22 cellular contexts compared by ENCODE assay signal in genomic region chr18:37889963-37890362, GRCh38.
"Had no signal": no experiment of that assay in that cellular context is flagged by ENCODE, and none has a peak within 500 bp of the region (broad histone marks: within the 10 kb centered on the region; RNA-seq: fewer than 3 reads in every experiment).

No MANE protein-coding gene starts in this region.

- ATAC-seq: activated CD4-positive, alpha-beta T cell treated with anti-CD3 and anti-CD28 coated beads for 36 hours; activated CD8-positive, alpha-beta memory T cell treated with anti-CD3 and anti-CD28 coated beads, Interleukin-2, amount 10 ng/mL, durations not matched to agents 7 days and 5 days; activated CD8-positive, alpha-beta T cell treated with anti-CD3 and anti-CD28 coated beads, Interleukin-2, amount 10 ng/mL, durations not matched to agents 7 days and 5 days; activated naive CD4-positive, alpha-beta T cell treated with anti-CD3 and anti-CD28 coated beads, Interleukin-2, amount 50 U/mL, for 72 hours; foreskin keratinocyte; heart left ventricle; left ventricle myocardium superior; right lobe of liver; stimulated activated effector memory CD8-positive, alpha-beta T cell treated with anti-CD3 and anti-CD28 coated beads, Interleukin-12 subunit alpha, Interleukin-12 subunit beta, amount 100 ng/mL, for 72 hours; upper lobe of right lung had no signal

- H3K9me3 ChIP-seq: esophagus muscularis mucosa, heart left ventricle, ovary, right lobe of liver, stomach, thyroid gland, upper lobe of right lung had no signal

- H3K27me3 ChIP-seq: esophagus muscularis mucosa, heart left ventricle, ovary, right lobe of liver, stomach, thyroid gland, upper lobe of right lung had no signal

- DNase-seq: activated B cell treated with CpG ODN at 0.5 μM for 24 hours; activated CD4-positive, alpha-beta T cell treated with anti-CD3 and anti-CD28 coated beads for 36 hours; activated CD8-positive, alpha-beta memory T cell treated with anti-CD3 and anti-CD28 coated beads, Interleukin-2, amount 10 ng/mL, durations not matched to agents 7 days and 5 days; activated CD8-positive, alpha-beta T cell treated with anti-CD3 and anti-CD28 coated beads, Interleukin-2, amount 10 ng/mL, durations not matched to agents 7 days and 5 days; activated T-cell treated with anti-CD3 and anti-CD28 coated beads, Interleukin-2, amount 50 U/mL, for 48 hours; anterior cingulate cortex; foreskin keratinocyte; heart left ventricle; hypothalamus; islet precursor cell; left ventricle myocardium superior; nephron progenitor cell; ovary; right lobe of liver; stimulated activated CD4-positive, alpha-beta T cell treated with anti-CD3 and anti-CD28 coated beads, Interleukin-4, amount 100 ng/mL, for 1 hour; stomach; T-helper 2 cell; thyroid gland; upper lobe of right lung had no signal

- H3K27ac ChIP-seq: esophagus muscularis mucosa, foreskin keratinocyte, heart left ventricle, ovary, right lobe of liver, stomach, thyroid gland, upper lobe of right lung had no signal

- H3K4me3 ChIP-seq: esophagus muscularis mucosa, heart left ventricle, ovary, right lobe of liver, stomach, thyroid gland, upper lobe of right lung had no signal

- H3K4me1 ChIP-seq: esophagus muscularis mucosa, foreskin keratinocyte, heart left ventricle, right lobe of liver, stomach, thyroid gland, upper lobe of right lung had no signal

- H3K36me3 ChIP-seq: esophagus muscularis mucosa, heart left ventricle, ovary, right lobe of liver, stomach, thyroid gland, upper lobe of right lung had no signal
